Comparison of ENCODE assay signal across 10 cellular contexts in the genomic region with DNA sequence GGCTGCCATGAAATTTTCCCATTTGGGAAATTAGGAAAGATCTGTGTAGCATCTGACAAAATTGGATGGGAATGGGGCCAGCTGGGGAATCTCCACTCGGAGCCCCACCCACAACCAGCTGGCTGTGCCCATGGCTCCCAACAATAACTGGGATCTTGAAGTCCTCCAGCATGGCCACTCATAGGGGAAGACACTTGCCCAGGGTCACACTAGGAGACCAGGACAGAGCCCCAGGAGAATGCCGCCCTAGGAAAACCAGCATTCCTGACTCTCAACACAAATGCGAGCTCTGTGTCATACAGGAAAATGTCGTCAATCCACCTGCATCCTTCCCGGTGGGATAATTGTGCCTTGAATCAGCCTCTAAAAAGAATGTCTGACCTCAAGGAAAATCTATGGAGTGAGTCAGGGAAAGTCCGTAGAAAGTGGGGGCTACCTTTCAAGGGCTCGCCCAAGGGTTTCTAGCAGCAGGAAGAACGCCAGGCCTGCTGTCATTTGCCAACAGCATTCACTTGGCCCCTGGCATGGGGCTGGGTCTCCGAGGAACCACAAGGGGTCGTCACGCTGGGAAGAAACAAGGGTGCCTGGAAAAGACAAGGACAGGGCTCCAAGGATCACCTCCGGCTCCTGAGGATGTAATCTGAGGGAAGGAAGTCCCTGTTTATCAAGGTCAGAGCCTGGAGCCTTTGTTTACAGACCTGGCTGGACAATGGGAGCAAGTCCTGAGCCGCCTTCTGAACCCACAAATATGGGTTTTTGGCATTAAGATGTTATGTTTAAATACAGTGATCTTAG. TPM values are rescaled to one million over a fixed set of nuclear protein-coding genes. Genes with fewer than 3 reads are reported as not detected.
DNase-seq lines count a peak whose midpoint lies in the region; ATAC-seq and TF ChIP-seq lines count a peak whose summit lies in the region.
"Had no signal": no experiment of that assay in that cellular context is flagged by ENCODE, and none has a peak within 500 bp of the region (broad histone marks: within the 10 kb centered on the region; RNA-seq: fewer than 3 reads in every experiment).

No MANE protein-coding gene starts in this region.

- TF ChIP-seq POLR2A in HCT116 (IDR thresholded peaks at IDR 0.05; ENCODE audit: borderline replicate concordance, extremely low read depth, insufficient read depth, insufficient read length) (no peak), gastrocnemius medialis (IDR thresholded peaks at IDR 0.05) (peak in 1 of 2 donors; percentile 20), vagina (IDR thresholded peaks at IDR 0.05) (no peak)

- DNase-seq in HCT116 (ENCODE audit: low read depth, low spot score) (no peak), astrocyte of the cerebellum (ENCODE audit: low read depth) (peak; percentile 80), hepatic stellate cell (ENCODE audit: low spot score) (peak; percentile 74), gastrocnemius medialis (no peak), vagina (ENCODE audit: extremely low spot score in 2 of 2) (no peak), HEK293T (ENCODE audit: extremely low spot score) (no peak)
- DNase-seq in activated CD8-positive, alpha-beta memory T cell treated with anti-CD3 and anti-CD28 coated beads, Interleukin-2, amount 50 U/mL, for 4 hours, result no peak
- DNase-seq: NCI-H1048, WERI-Rb-1 had no signal

- H3K4me3 ChIP-seq in HCT116 (replicated peaks in 1 of 2; ENCODE audit: low read depth in 1 of 2, low read length in 2 of 2) (peak overlapping the region; percentile 1 to 29; a peak in 2 of 4 replicates), astrocyte of the cerebellum (ENCODE audit: low read depth, low read length) (no peak overlapping the region), gastrocnemius medialis (no peak overlapping the region), vagina (no peak overlapping the region)

- no peaks in the 10 kb centered on the region for H3K9me2 ChIP-seq in HCT116 (ENCODE audit: insufficient read depth)

- H4K20me1 ChIP-seq in HCT116 (ENCODE audit: insufficient read depth), result no peaks in the 10 kb centered on the region

- peak in 2 of 3 experiments; percentile 21 to 30; a peak in 3 of 6 replicates for TF ChIP-seq CTCF in HCT116 (IDR thresholded peaks at IDR 0.05 in 2 of 3, conservative IDR thresholded peaks at IDR 0.05 in 1 of 3; ENCODE audit: borderline replicate concordance in 1 of 3, insufficient read depth in 1 of 3, low read depth in 2 of 3, low read length in 2 of 3)
- TF ChIP-seq CTCF in astrocyte of the cerebellum (IDR thresholded peaks at IDR 0.05; ENCODE audit: low read depth, low read length, missing control alignments), result peak; percentile 22
- TF ChIP-seq CTCF in gastrocnemius medialis (IDR thresholded peaks at IDR 0.05 in 4 of 5, conservative IDR thresholded peaks at IDR 0.05 in 1 of 5), result no peak
- TF ChIP-seq CTCF in vagina (IDR thresholded peaks at IDR 0.05), result no peak

- peak overlapping the region; percentile 34 for H2AFZ ChIP-seq in HCT116 (ENCODE audit: low read depth, low read length, poor library complexity, severe bottlenecking)

- in situ Hi-C loops in astrocyte of the cerebellum (cut with HindIII; ENCODE audit: low sequenced_read_pairs) (no loop called here), gastrocnemius medialis (cut with MboI; ENCODE audit: low sequenced_read_pairs in 4 of 4) (no loop called here)

- peaks cover 23 to 25% of the 10 kb centered on the region in 2 experiments for H3K4me1 ChIP-seq in HCT116 (ENCODE audit: control insufficient read depth in 1 of 2, insufficient read depth in 2 of 2, low read length in 2 of 2)
- H3K4me1 ChIP-seq in gastrocnemius medialis, result peaks cover 0 to 10% of the 10 kb centered on the region in 2 donors
- peaks cover 7% of the 10 kb centered on the region for H3K4me1 ChIP-seq in vagina

- peak overlapping the region; percentile 69 for H3K27ac ChIP-seq in HCT116 (ENCODE audit: low read depth, low read length)
- peak overlapping the region; percentile 55 to 81 (median 78) for H3K27ac ChIP-seq in gastrocnemius medialis
- no peak overlapping the region for H3K27ac ChIP-seq in vagina
- H3K27ac ChIP-seq: WERI-Rb-1 had no signal

- no peak for TF ChIP-seq RAD21 in HCT116 (IDR thresholded peaks at IDR 0.05; ENCODE audit: low read depth)

- no peaks in the 10 kb centered on the region for H3K79me2 ChIP-seq in HCT116 (ENCODE audit: insufficient read depth, low read length)

- H3K4me2 ChIP-seq in HCT116 (ENCODE audit: low read length), result peak overlapping the region; percentile 63

- H3K9ac ChIP-seq in HCT116 (ENCODE audit: low read length), result peak overlapping the region; percentile 34

- RAD21 ChIA-PET in HCT116 (lab: Charles Lee; ENCODE audit: low non-redundant PET in 1 of 2, low total read pairs in 2 of 2, uncharacterized antibody in 2 of 2, unreplicated experiment in 2 of 2), result no interaction called here

- H3K9me3 ChIP-seq in HCT116 (ENCODE audit: control insufficient read depth in 1 of 2, insufficient read depth in 1 of 2, low read depth in 1 of 2, low read length in 2 of 2) (no peaks in the 10 kb centered on the region), gastrocnemius medialis (no peaks in the 10 kb centered on the region), vagina (no peaks in the 10 kb centered on the region)

- POLR2A ChIA-PET in HCT116 (lab: Charles Lee) (no interaction called here), HEK293T (lab: Yijun Ruan, JAX) (interaction anchor here (0.7 kb wide), 1 partner anchor 19 kb away, joined by 3 read pairs; no protein-coding TSS in a partner anchor)

- TSS peak; percentile 82 for BruUV-seq in HCT116 (replicated peaks; lab: Mats Ljungman, UMichigan)

- no peaks in the 10 kb centered on the region for H3K36me3 ChIP-seq in HCT116 (ENCODE audit: control insufficient read depth in 1 of 2, insufficient read depth in 2 of 2, low read length in 2 of 2)
- H3K36me3 ChIP-seq in gastrocnemius medialis, result no peaks in the 10 kb centered on the region
- H3K36me3 ChIP-seq in vagina, result no peaks in the 10 kb centered on the region
- H3K36me3 ChIP-seq: WERI-Rb-1 had no signal

- intact Hi-C loops in HCT116 (cut with micrococcal nuclease) (no loop called here), gastrocnemius medialis (cut with DNase I; ENCODE audit: low total_unique reads) (no loop called here), vagina (cut with DNase I) (no loop called here)

- CTCF ChIA-PET in HCT116 (lab: Charles Lee) (no interaction called here), HEK293T (lab: Yijun Ruan, JAX) (interaction anchor here (0.7 to 1.4 kb wide), 2 partner anchors 25 to 165 kb away, joined by 4 read pairs; no protein-coding TSS in a partner anchor)

- peak; percentile 65 for ATAC-seq in HCT116
- peak; percentile 61 to 73 for ATAC-seq in gastrocnemius medialis
- ATAC-seq in GM21381 (IDR thresholded peaks at IDR 0.05; ENCODE audit: unreplicated experiment), result no peak

- no peaks in the 10 kb centered on the region for H3K27me3 ChIP-seq in HCT116 (ENCODE audit: insufficient read depth, low read length)
- H3K27me3 ChIP-seq in gastrocnemius medialis, result no peaks in the 10 kb centered on the region
- no peaks in the 10 kb centered on the region for H3K27me3 ChIP-seq in vagina

TF ChIP-seq in HCT116, 20 proteins besides CTCF, POLR2A, EP300 and RAD21:
- TF ChIP-seq, protein P1, sequence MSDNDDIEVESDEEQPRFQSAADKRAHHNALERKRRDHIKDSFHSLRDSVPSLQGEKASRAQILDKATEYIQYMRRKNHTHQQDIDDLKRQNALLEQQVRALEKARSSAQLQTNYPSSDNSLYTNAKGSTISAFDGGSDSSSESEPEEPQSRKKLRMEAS (IDR thresholded peaks at IDR 0.05), result 0 out of 2 replicates have a peak, but pooled peaks have one; percentile 6
- TF ChIP-seq CEBPB (IDR thresholded peaks at IDR 0.05; ENCODE audit: low read depth), result no peak
- peak; percentile 24; the same call in 1 of the 2 replicates for TF ChIP-seq JUND (IDR thresholded peaks at IDR 0.05)

TF ChIP-seq in HEK293T, 16 proteins besides CTCF, POLR2A, EP300 and RAD21:
- TF ChIP-seq ZNF384 (IDR thresholded peaks at IDR 0.05) (no peak), FOXA1 (IDR thresholded peaks at IDR 0.05) (no peak), FOXK2 (IDR thresholded peaks at IDR 0.05) (no peak), TARDBP (IDR thresholded peaks at IDR 0.05) (no peak), LEF1 (IDR thresholded peaks at IDR 0.05; ENCODE audit: borderline replicate concordance) (no peak), SUZ12 (IDR thresholded peaks at IDR 0.05) (no peak), CTBP1 (IDR thresholded peaks at IDR 0.05; ENCODE audit: borderline replicate concordance) (no peak), NFRKB (IDR thresholded peaks at IDR 0.05) (no peak), FOXM1 (IDR thresholded peaks at IDR 0.05; ENCODE audit: borderline replicate concordance) (no peak), BHLHE40 (IDR thresholded peaks at IDR 0.05; ENCODE audit: borderline replicate concordance) (no peak), ARNT (IDR thresholded peaks at IDR 0.05) (no peak), SP1 (IDR thresholded peaks at IDR 0.05) (no peak), L3MBTL2 (conservative IDR thresholded peaks at IDR 0.05) (no peak), ELF4 (IDR thresholded peaks at IDR 0.05) (no peak), HDGF (IDR thresholded peaks at IDR 0.05; ENCODE audit: borderline replicate concordance) (no peak)
- TF ChIP-seq, protein P2, sequence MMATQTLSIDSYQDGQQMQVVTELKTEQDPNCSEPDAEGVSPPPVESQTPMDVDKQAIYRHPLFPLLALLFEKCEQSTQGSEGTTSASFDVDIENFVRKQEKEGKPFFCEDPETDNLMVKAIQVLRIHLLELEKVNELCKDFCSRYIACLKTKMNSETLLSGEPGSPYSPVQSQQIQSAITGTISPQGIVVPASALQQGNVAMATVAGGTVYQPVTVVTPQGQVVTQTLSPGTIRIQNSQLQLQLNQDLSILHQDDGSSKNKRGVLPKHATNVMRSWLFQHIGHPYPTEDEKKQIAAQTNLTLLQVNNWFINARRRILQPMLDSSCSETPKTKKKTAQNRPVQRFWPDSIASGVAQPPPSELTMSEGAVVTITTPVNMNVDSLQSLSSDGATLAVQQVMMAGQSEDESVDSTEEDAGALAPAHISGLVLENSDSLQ (IDR thresholded peaks at IDR 0.05), result no peak

RNA-seq across cellular contexts. Expression of a gene that starts 15.9 kb away (rescaled TPM):
- total RNA-seq in HCT116 (2021; ENCODE audit: unreplicated experiment), result 0.15 TPM
- polyA plus RNA-seq in HCT116 (2012), result not detected in 2 replicates
- 10 to 100 TPM; 24.3 to 37.4 (median 31.7) TPM for total RNA-seq in gastrocnemius medialis
- total RNA-seq in vagina, result 38.3 TPM

RNA-seq across cellular contexts. Expression of a gene that starts 44.7 kb away (rescaled TPM):
- 0.61 TPM for total RNA-seq in HCT116 (2021; ENCODE audit: unreplicated experiment)
- polyA plus RNA-seq in HCT116 (2012), result 1.2 and 1.8 TPM in 2 replicates
- not detected for total RNA-seq in gastrocnemius medialis
- not detected for total RNA-seq in vagina

Comparison
In these comparisons a context has a peak if more than half of its experiments do, and no peak if none do; other contexts are left out.
1. DNase-seq: peak in astrocyte of the cerebellum (single experiment) and hepatic stellate cell (single experiment); none in HCT116 (single experiment), gastrocnemius medialis (0 of 2), activated CD8-positive, alpha-beta memory T cell treated with anti-CD3 and anti-CD28 coated beads, Interleukin-2, amount 50 U/mL, for 4 hours (single experiment), vagina (0 of 2) and HEK293T (single experiment).
2. H3K4me3 ChIP-seq: peak in HCT116 (2 of 2); none in astrocyte of the cerebellum (single experiment), gastrocnemius medialis (0 of 4) and vagina (0 of 2).
3. CTCF ChIP-seq: peak in HCT116 (2 of 3) and astrocyte of the cerebellum (single experiment); none in gastrocnemius medialis (0 of 5) and vagina (0 of 3).
4. RNA of a gene that starts 15.9 kb away (total RNA-seq): 38.3 TPM in vagina (single experiment) and 24.3 to 37.4 TPM in gastrocnemius medialis; 0.15 TPM in HCT116 (single experiment); every median in the first group is over 10 times any median in the second.